ENCODE assay signal across 1 cellular context in the genomic region with DNA sequence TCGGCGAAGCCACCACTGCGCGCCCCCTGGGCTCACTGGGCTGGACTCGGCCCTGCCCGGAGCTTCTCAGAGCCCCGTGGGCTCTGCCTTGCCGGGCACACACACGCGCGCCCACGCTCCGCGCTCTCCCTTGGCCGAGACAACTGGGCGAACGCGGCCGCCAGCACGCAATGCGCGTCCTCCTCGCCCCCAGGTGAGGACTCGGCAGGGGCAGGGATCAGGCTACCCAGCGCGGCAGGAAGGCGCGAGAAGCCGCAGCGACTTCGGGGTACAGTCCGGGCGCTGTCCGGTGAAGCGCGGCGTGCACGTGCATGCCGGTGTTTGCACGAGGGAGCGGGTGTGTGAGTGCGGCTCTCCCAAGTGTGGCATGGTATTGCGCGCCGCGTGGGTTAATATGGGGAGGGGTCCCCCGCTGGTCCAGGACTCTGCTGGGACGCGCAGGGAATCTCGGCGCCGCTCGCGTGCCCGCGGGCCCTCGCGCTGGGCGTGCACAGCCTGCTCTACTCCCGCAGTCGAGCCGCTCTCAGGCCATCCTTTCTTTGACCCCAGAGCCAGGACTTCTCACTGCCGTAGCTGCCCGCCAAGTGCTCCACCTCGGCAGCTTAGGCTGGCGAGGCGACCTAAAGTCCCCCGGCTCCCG.
TF ChIP-seq lines count a peak whose summit lies in the region.

No MANE protein-coding gene starts in this region.

TF ChIP-seq in SK-N-SH, 30 proteins besides CTCF, POLR2A, EP300 and RAD21 (continued from another document):
- TF ChIP-seq, protein P1, sequence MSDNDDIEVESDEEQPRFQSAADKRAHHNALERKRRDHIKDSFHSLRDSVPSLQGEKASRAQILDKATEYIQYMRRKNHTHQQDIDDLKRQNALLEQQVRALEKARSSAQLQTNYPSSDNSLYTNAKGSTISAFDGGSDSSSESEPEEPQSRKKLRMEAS (IDR thresholded peaks at IDR 0.05; ENCODE audit: low read depth): peak; percentile 52; the same call in 1 of the 2 replicates
- TF ChIP-seq USF1 (IDR thresholded peaks at IDR 0.05; ENCODE audit: borderline replicate concordance, low read depth) (no peak), CHD2 (IDR thresholded peaks at IDR 0.05; ENCODE audit: low read length, partially characterized antibody) (no peak), JUND (IDR thresholded peaks at IDR 0.05) (no peak)
